ENCODE assay signal across 23 cellular contexts in the genomic region with DNA sequence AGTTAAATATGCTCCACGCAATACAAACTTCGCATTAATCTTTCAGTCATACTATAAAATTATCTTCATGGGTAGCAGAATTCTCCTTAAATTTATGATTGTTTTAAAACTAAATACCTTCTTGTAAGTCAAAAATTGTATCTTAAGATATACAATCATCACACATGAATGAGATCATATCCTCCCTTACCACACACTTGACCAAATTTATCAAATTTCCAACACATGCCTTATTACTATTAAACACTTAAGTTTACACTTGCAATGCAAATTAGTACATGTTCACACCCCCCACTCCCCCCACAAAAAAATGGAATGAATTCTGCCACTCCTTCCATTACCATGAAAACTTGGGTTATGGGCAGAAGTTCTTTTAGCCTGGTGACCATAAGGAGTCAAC. TPM values are rescaled to one million over a fixed set of nuclear protein-coding genes. Genes with fewer than 3 reads are reported as not detected.
DNase-seq lines count a peak whose midpoint lies in the region; ATAC-seq, FAIRE-seq and TF ChIP-seq lines count a peak whose summit lies in the region.
"Had no signal": no experiment of that assay in that cellular context is flagged by ENCODE, and none has a peak within 500 bp of the region (broad histone marks: within the 10 kb centered on the region; RNA-seq: fewer than 3 reads in every experiment).

No MANE protein-coding gene starts in this region.

- H3K4me1 Mint-ChIP-seq in activated CD8-positive, alpha-beta memory T cell treated with anti-CD3 and anti-CD28 coated beads, Interleukin-2, amount 10 ng/mL, durations not matched to agents 7 days and 5 days = peaks cover 52% of the 10 kb centered on the region
- H3K4me1 Mint-ChIP-seq in activated naive CD8-positive, alpha-beta T cell treated with anti-CD3 and anti-CD28 coated beads for 36 hours = peaks cover 53% of the 10 kb centered on the region
- peaks cover 65 to 66% of the 10 kb centered on the region in 2 donors for H3K4me1 Mint-ChIP-seq in natural killer cell

- CTCF ChIA-PET in activated CD8-positive, alpha-beta memory T cell treated with anti-CD3 and anti-CD28 coated beads, Interleukin-2, amount 10 ng/mL, durations not matched to agents 7 days and 5 days (lab: Charles Lee) = interaction anchor here (1.4 to 3.5 kb wide), 3 partner anchors 13 to 83 kb away, joined by 3 to 20 read pairs (median 5); a partner anchor contains a TSS

- no peaks in the 10 kb centered on the region for H3K9me3 Mint-ChIP-seq in activated CD8-positive, alpha-beta memory T cell treated with anti-CD3 and anti-CD28 coated beads, Interleukin-2, amount 10 ng/mL, durations not matched to agents 7 days and 5 days (ENCODE audit: low read depth)
- no peaks in the 10 kb centered on the region for H3K9me3 Mint-ChIP-seq in activated naive CD8-positive, alpha-beta T cell treated with anti-CD3 and anti-CD28 coated beads for 36 hours
- no peaks in the 10 kb centered on the region for H3K9me3 Mint-ChIP-seq in natural killer cell
- H3K9me3 Mint-ChIP-seq: activated CD4-positive, alpha-beta T cell treated with anti-CD3 and anti-CD28 coated beads, Interleukin-2, amount 10 ng/mL, durations not matched to agents 7 days and 5 days; T-helper 2 cell treated with Interferon-gamma antibody and Interleukin-4, amounts not matched to agents 5 μg/mL and 100 μg/mL, for 36 hours had no signal

- no peaks in the 10 kb centered on the region for H3K27me3 Mint-ChIP-seq in activated CD8-positive, alpha-beta memory T cell treated with anti-CD3 and anti-CD28 coated beads, Interleukin-2, amount 10 ng/mL, durations not matched to agents 7 days and 5 days
- no peaks in the 10 kb centered on the region for H3K27me3 Mint-ChIP-seq in activated naive CD8-positive, alpha-beta T cell treated with anti-CD3 and anti-CD28 coated beads for 36 hours
- H3K27me3 Mint-ChIP-seq in natural killer cell (ENCODE audit: low read depth in 2 of 2) = no peaks in the 10 kb centered on the region
- H3K27me3 Mint-ChIP-seq: activated CD4-positive, alpha-beta T cell treated with anti-CD3 and anti-CD28 coated beads, Interleukin-2, amount 10 ng/mL, durations not matched to agents 7 days and 5 days; B cell had no signal

- peaks cover 39% of the 10 kb centered on the region for H3K36me3 Mint-ChIP-seq in activated CD8-positive, alpha-beta memory T cell treated with anti-CD3 and anti-CD28 coated beads, Interleukin-2, amount 10 ng/mL, durations not matched to agents 7 days and 5 days
- H3K36me3 Mint-ChIP-seq in activated naive CD8-positive, alpha-beta T cell treated with anti-CD3 and anti-CD28 coated beads for 36 hours = peaks cover 46% of the 10 kb centered on the region
- H3K36me3 Mint-ChIP-seq in natural killer cell = peaks cover 6% of the 10 kb centered on the region

- DNase-seq in activated CD8-positive, alpha-beta memory T cell treated with anti-CD3 and anti-CD28 coated beads, Interleukin-2, amount 10 ng/mL, durations not matched to agents 7 days and 5 days = no peak
- no peak for DNase-seq in activated CD8-positive, alpha-beta memory T cell treated with anti-CD3 and anti-CD28 coated beads, Interleukin-2, amount 50 U/mL, for 4 hours
- DNase-seq in GM19239 (ENCODE audit: insufficient read length, low spot score) = no peak
- DNase-seq in activated naive CD8-positive, alpha-beta T cell treated with anti-CD3 and anti-CD28 coated beads for 36 hours = no peak
- DNase-seq in natural killer cell = no peak
- no peak for DNase-seq in GM20000 (ENCODE audit: low spot score)
- DNase-seq in stimulated activated CD4-positive, alpha-beta T cell treated with anti-CD3 and anti-CD28 coated beads, Interleukin-15, amount 100 ng/mL, for 24 hours = no peak
- DNase-seq: activated CD4-positive, alpha-beta T cell treated with anti-CD3 and anti-CD28 coated beads, Interleukin-2, amount 10 ng/mL, durations not matched to agents 7 days and 5 days; central memory CD4-positive, alpha-beta T cell; kidney glomerular epithelial cell; NCI-H1105 treated with DMSO at 0.1 percent for 48 hours; NCI-H2029 treated with DMSO at 0.1 percent for 48 hours; NCI-H2227 treated with DMSO at 0.1 percent for 48 hours; nucleus accumbens; stimulated activated CD4-positive, alpha-beta T cell treated with anti-CD3 and anti-CD28 coated beads, Interleukin-2, amount 100 ng/mL, for 24 hours had no signal

- H3K4me3 Mint-ChIP-seq in activated CD8-positive, alpha-beta memory T cell treated with anti-CD3 and anti-CD28 coated beads, Interleukin-2, amount 10 ng/mL, durations not matched to agents 7 days and 5 days = no peak overlapping the region
- H3K4me3 Mint-ChIP-seq in activated naive CD8-positive, alpha-beta T cell treated with anti-CD3 and anti-CD28 coated beads for 36 hours = no peak overlapping the region
- H3K4me3 Mint-ChIP-seq in natural killer cell = no peak overlapping the region
- H3K4me3 Mint-ChIP-seq: activated CD4-positive, alpha-beta T cell treated with anti-CD3 and anti-CD28 coated beads, Interleukin-2, amount 10 ng/mL, durations not matched to agents 7 days and 5 days; B cell; T-helper 2 cell treated with Interferon-gamma antibody and Interleukin-4, amounts not matched to agents 5 μg/mL and 100 μg/mL, for 36 hours had no signal

- FAIRE-seq in GM19239 (lab: Jason Lieb, UNC) = peak; percentile 4
- FAIRE-seq: A549, astrocyte, GM12891, HepG2 had no signal

- ATAC-seq in activated CD8-positive, alpha-beta memory T cell treated with anti-CD3 and anti-CD28 coated beads, Interleukin-2, amount 10 ng/mL, durations not matched to agents 7 days and 5 days = no peak
- peak; percentile 44 to 68 (median 65) for ATAC-seq in natural killer cell
- no peak for ATAC-seq in activated CD4-positive, CD25-positive, alpha-beta regulatory T cell treated with anti-CD3 and anti-CD28 coated beads, Interleukin-2, amount 50 U/mL, for 24 hours
- ATAC-seq: A549, HCT116 had no signal

- TF ChIP-seq CTCF in natural killer cell (IDR thresholded peaks at IDR 0.05) = no peak
- no peak for TF ChIP-seq CTCF in GM20000 (IDR thresholded peaks at IDR 0.05; ENCODE audit: extremely low read depth, missing control alignments)

- intact Hi-C loops in natural killer cell (cut with micrococcal nuclease) = no loop called here

- H3K27ac Mint-ChIP-seq in activated CD8-positive, alpha-beta memory T cell treated with anti-CD3 and anti-CD28 coated beads, Interleukin-2, amount 10 ng/mL, durations not matched to agents 7 days and 5 days = peak overlapping the region; percentile 56
- H3K27ac Mint-ChIP-seq in activated naive CD8-positive, alpha-beta T cell treated with anti-CD3 and anti-CD28 coated beads for 36 hours = peak overlapping the region; percentile 75
- peak overlapping the region; percentile 64 to 83 for H3K27ac Mint-ChIP-seq in natural killer cell
- H3K27ac Mint-ChIP-seq: activated CD4-positive, alpha-beta T cell treated with anti-CD3 and anti-CD28 coated beads, Interleukin-2, amount 10 ng/mL, durations not matched to agents 7 days and 5 days; B cell had no signal

RNA-seq across cellular contexts. Expression of a gene that starts 13.8 kb away (rescaled TPM):
- 10 to 100 TPM; 57.2 to 74.3 TPM for total RNA-seq in activated CD8-positive, alpha-beta memory T cell treated with anti-CD3 and anti-CD28 coated beads, Interleukin-2, amount 10 ng/mL, durations not matched to agents 7 days and 5 days
- 10 to 100 TPM; 54.9 to 56.5 TPM for total RNA-seq in activated naive CD8-positive, alpha-beta T cell treated with anti-CD3 and anti-CD28 coated beads for 36 hours
- total RNA-seq in natural killer cell = 10 to 100 TPM; 52.2 to 62.5 (median 57.6) TPM

Comparison
In these comparisons a context has a peak if more than half of its experiments do, and no peak if none do; other contexts are left out.
1. ATAC-seq: peak in natural killer cell (3 of 3); none in activated CD8-positive, alpha-beta memory T cell treated with anti-CD3 and anti-CD28 coated beads, Interleukin-2, amount 10 ng/mL, durations not matched to agents 7 days and 5 days (single experiment) and activated CD4-positive, CD25-positive, alpha-beta regulatory T cell treated with anti-CD3 and anti-CD28 coated beads, Interleukin-2, amount 50 U/mL, for 24 hours (0 of 2).
2. Peak in every context shown above with its lines, with median percentiles within 50 percentile points of each other: H3K27ac Mint-ChIP-seq.